8 cellular contexts compared by ENCODE assay signal in genomic region chr21:45923146-45923545, GRCh38. TPM values are rescaled to one million over a fixed set of nuclear protein-coding genes. Genes with fewer than 3 reads are reported as not detected.
A peak's percentile ranks its signal among the peaks of the same experiment; 100 is the strongest.
DNase-seq lines count a peak whose midpoint lies in the region; ATAC-seq, FAIRE-seq and TF ChIP-seq lines count a peak whose summit lies in the region.

No MANE protein-coding gene starts in this region.

- intact Hi-C loops in activated CD8-positive, alpha-beta T cell treated with anti-CD3 and anti-CD28 coated beads for 36 hours (cut with micrococcal nuclease): no loop called here
- intact Hi-C loops in mucosa of descending colon (cut with DNase I, micrococcal nuclease): no loop called here

- H3K27me3 Mint-ChIP-seq in activated CD8-positive, alpha-beta T cell treated with anti-CD3 and anti-CD28 coated beads for 36 hours: no peaks in the 10 kb centered on the region

- H3K4me2 ChIP-seq in H1 (ENCODE audit: insufficient read depth in 1 of 2, low read depth in 2 of 2, low read length in 2 of 2): no peak overlapping the region

- POLR2A ChIA-PET in activated CD8-positive, alpha-beta T cell treated with anti-CD3 and anti-CD28 coated beads for 36 hours (lab: Charles Lee): interaction anchor here (1.5 kb wide), 1 partner anchor 102 kb away, joined by 3 read pairs; no protein-coding TSS in a partner anchor
- POLR2A ChIA-PET in H1 (lab: Charles Lee; ENCODE audit: partially characterized antibody): no interaction called here

- H2BK5ac ChIP-seq in H1 (ENCODE audit: low read depth, low read length): no peak overlapping the region

- WGBS in H1 (ENCODE audit: extremely low coverage in 1 of 2, insufficient coverage in 1 of 2, insufficient read length in 1 of 2, insufficient replicate concordance in 2 of 2, low coverage in 1 of 2, low lambda C conversion rate in 2 of 2, missing lambda C conversion rate in 1 of 2), 2 experiments: 52% methylated on average over 4 of the region's 6 CpGs; no CpG with 5 or more reads in 1 of the 2 experiments

- H2BK15ac ChIP-seq in H1 (ENCODE audit: low read length): no peak overlapping the region

- no peak overlapping the region for H3K27ac Mint-ChIP-seq in activated CD8-positive, alpha-beta T cell treated with anti-CD3 and anti-CD28 coated beads for 36 hours

- H3K9me3 ChIP-seq in MG63 (0 out of 2 replicates have a peak, but pooled peaks cover 5% of the 10 kb centered on the region), H1 (ENCODE audit: insufficient read depth in 2 of 2, low read depth in 1 of 2, low read length in 1 of 2) (peaks cover 3 to 13% of the 10 kb centered on the region in 2 experiments; a peak in 3 of 4 replicates), mucosa of descending colon (no peaks in the 10 kb centered on the region)

- H3K27me3 ChIP-seq in MG63 (no peaks in the 10 kb centered on the region), H1 (replicated peaks in 1 of 4; ENCODE audit: control insufficient read depth in 3 of 4, extremely low read depth in 1 of 4, insufficient read depth in 3 of 4, low read length in 3 of 4) (peaks cover 0 to 4% (median 0%) of the 10 kb centered on the region in 4 experiments; a peak in 2 of 7 replicates)

- H3K36me3 ChIP-seq in MG63 (no peaks in the 10 kb centered on the region), H1 (ENCODE audit: control insufficient read depth in 2 of 4, insufficient read depth in 4 of 4, low read length in 3 of 4) (no peaks in the 10 kb centered on the region), mucosa of descending colon (ENCODE audit: low read depth) (no peaks in the 10 kb centered on the region)

- no peaks in the 10 kb centered on the region for H3K79me2 ChIP-seq in H1 (ENCODE audit: control insufficient read depth in 1 of 2, insufficient read depth in 2 of 2, low read length in 2 of 2)

- H3K56ac ChIP-seq in H1 (replicated peaks; ENCODE audit: insufficient read length, low read depth, low read length): no peak overlapping the region

- H3K9ac ChIP-seq in H1 (replicated peaks in 1 of 4; ENCODE audit: extremely low read depth in 1 of 4, low read depth in 3 of 4, low read length in 3 of 4): no peak overlapping the region

- H3K4me3 ChIP-seq in MG63 (no peak overlapping the region), H1 (ENCODE audit: extremely low read depth in 1 of 4, insufficient read depth in 2 of 4, low read depth in 3 of 4, low read length in 4 of 4) (no peak overlapping the region), mucosa of descending colon (no peak overlapping the region)

- no peak overlapping the region for H2AK5ac ChIP-seq in H1 (ENCODE audit: low read depth, low read length)

- TF ChIP-seq CTCF in activated CD8-positive, alpha-beta T cell treated with anti-CD3 and anti-CD28 coated beads for 36 hours (IDR thresholded peaks at IDR 0.05): peak; percentile 88
- peak; percentile 80 to 94 (median 93) for TF ChIP-seq CTCF in H1 (IDR thresholded peaks at IDR 0.05; ENCODE audit: control extremely low read depth in 1 of 3, insufficient read depth in 1 of 3, low read depth in 1 of 3, low read length in 3 of 3)
- peak; percentile 22 for TF ChIP-seq CTCF in mucosa of descending colon (IDR thresholded peaks at IDR 0.05)

- no peak for TF ChIP-seq POLR2A in H1 (IDR thresholded peaks at IDR 0.05; ENCODE audit: control extremely low read depth in 1 of 2, low read depth in 2 of 2, low read length in 2 of 2)

- TF ChIP-seq EP300 in H1 (IDR thresholded peaks at IDR 0.05; ENCODE audit: borderline replicate concordance in 1 of 2, low read depth in 2 of 2, low read length in 2 of 2): no peak

- no peaks in the 10 kb centered on the region for H3K9me3 Mint-ChIP-seq in activated CD8-positive, alpha-beta T cell treated with anti-CD3 and anti-CD28 coated beads for 36 hours

- no peak overlapping the region for H3K23ac ChIP-seq in H1 (ENCODE audit: insufficient read length)

- H3K36me3 Mint-ChIP-seq in activated CD8-positive, alpha-beta T cell treated with anti-CD3 and anti-CD28 coated beads for 36 hours (ENCODE audit: low read depth): no peaks in the 10 kb centered on the region

- no peaks in the 10 kb centered on the region; the same call in 1 of the 2 replicates for H3K79me1 ChIP-seq in H1 (ENCODE audit: low read depth, low read length)

- peaks cover 9% of the 10 kb centered on the region for H3K4me1 Mint-ChIP-seq in activated CD8-positive, alpha-beta T cell treated with anti-CD3 and anti-CD28 coated beads for 36 hours (ENCODE audit: low read depth)

- no peak overlapping the region for H2BK12ac ChIP-seq in H1 (ENCODE audit: low read depth, low read length)

- no peak overlapping the region for H2BK20ac ChIP-seq in H1 (ENCODE audit: low read length)

- peak; percentile 96 for ATAC-seq in activated CD8-positive, alpha-beta T cell treated with anti-CD3 and anti-CD28 coated beads for 36 hours
- peak; percentile 77 for ATAC-seq in mucosa of descending colon
- ATAC-seq in HG02678 (IDR thresholded peaks at IDR 0.05; ENCODE audit: unreplicated experiment): no peak
- ATAC-seq in HG03520 (IDR thresholded peaks at IDR 0.05; ENCODE audit: unreplicated experiment): no peak

- H4K5ac ChIP-seq in H1 (ENCODE audit: insufficient read length, low read depth, low read length): no peak overlapping the region

- H4K8ac ChIP-seq in H1 (ENCODE audit: extremely low read depth, insufficient read depth, low read length): no peak overlapping the region

- H3K23me2 ChIP-seq in H1 (ENCODE audit: low read depth, low read length): no peaks in the 10 kb centered on the region

- no peak overlapping the region for H3K4ac ChIP-seq in H1 (replicated peaks; ENCODE audit: insufficient read length, low read depth, low read length)

- H3K18ac ChIP-seq in H1 (ENCODE audit: extremely low read depth, low read length): no peak overlapping the region

- H3K4me1 ChIP-seq in H1 (replicated peaks in 1 of 4; ENCODE audit: control insufficient read depth in 3 of 4, insufficient read depth in 4 of 4, low read length in 3 of 4): no peaks in the 10 kb centered on the region
- no peaks in the 10 kb centered on the region for H3K4me1 ChIP-seq in mucosa of descending colon (ENCODE audit: low read depth)

- no peaks in the 10 kb centered on the region for H4K20me1 ChIP-seq in H1 (replicated peaks in 1 of 2; ENCODE audit: control insufficient read depth in 1 of 2, insufficient read depth in 2 of 2, low read length in 2 of 2)

- H4K91ac ChIP-seq in H1 (replicated peaks; ENCODE audit: insufficient read length, low read length): no peak overlapping the region

- DNase-seq in COR-L47 (lab: John Stamatoyannopoulos, UW) (peak; percentile 40), MG63 (peak; percentile 72), H1 (ENCODE audit: low read depth in 1 of 2, low spot score in 2 of 2) (peak; percentile 56 to 84), mucosa of descending colon (peak in 2 of 3 donors; percentile 53 to 56)
- peak; percentile 72 for DNase-seq in activated CD8-positive, alpha-beta T cell treated with anti-CD3 and anti-CD28 coated beads for 36 hours
- peak; percentile 26 to 37 for DNase-seq in stimulated activated CD8-positive, alpha-beta memory T cell treated with anti-CD3 and anti-CD28 coated beads, Interleukin-4, amount 100 ng/mL, for 1 hour (ENCODE audit: low read depth in 2 of 2, low spot score in 1 of 2)

- no peak overlapping the region for H2BK120ac ChIP-seq in H1 (replicated peaks; ENCODE audit: low read depth, low read length)

- no peak overlapping the region for H3K4me3 Mint-ChIP-seq in activated CD8-positive, alpha-beta T cell treated with anti-CD3 and anti-CD28 coated beads for 36 hours

- no peak for FAIRE-seq in H1 (lab: Jason Lieb, UNC)

- H2AFZ ChIP-seq in H1 (ENCODE audit: low read length): no peak overlapping the region

- peak; percentile 86 to 87 for TF ChIP-seq RAD21 in H1 (IDR thresholded peaks at IDR 0.05 in 1 of 2, conservative IDR thresholded peaks at IDR 0.05 in 1 of 2; ENCODE audit: low read depth in 2 of 2, low read length in 2 of 2)

- no peak overlapping the region for H3K27ac ChIP-seq in H1 (ENCODE audit: low read depth, low read length)

- CTCF ChIA-PET in activated CD8-positive, alpha-beta T cell treated with anti-CD3 and anti-CD28 coated beads for 36 hours (lab: Charles Lee): interaction anchor here (0.7 to 1.7 kb wide), 14 partner anchors 11 to 630 kb away, joined by 3 to 15 read pairs (median 4); no protein-coding TSS in a partner anchor
- CTCF ChIA-PET in H1 (lab: Charles Lee; ENCODE audit: partially characterized antibody): interaction anchor here (0.6 to 3.3 kb wide), 25 partner anchors 11 to 317 kb away, joined by 3 to 30 read pairs (median 4); no protein-coding TSS in a partner anchor

- no peak overlapping the region for H3K14ac ChIP-seq in H1 (ENCODE audit: insufficient read length)

TF ChIP-seq in H1, 55 proteins besides CTCF, POLR2A, EP300 and RAD21 (continues in another document):
- TF ChIP-seq ATF3 (IDR thresholded peaks at IDR 0.05; ENCODE audit: insufficient read depth, low read depth, low read length): no peak
- peak; percentile 65 for TF ChIP-seq E2F6 (IDR thresholded peaks at IDR 0.05)
- no peak for TF ChIP-seq JUN (IDR thresholded peaks at IDR 0.05; ENCODE audit: low read depth, low read length)

RNA-seq across cellular contexts. Expression of gene COL6A1, which starts 58.4 kb away (rescaled TPM):
- total RNA-seq in MG63 (2014; rRNA removed; shearing (Covaris generic); ENCODE audit: low replicate concordance): 817 and 868 TPM in 2 replicates
- total RNA-seq in activated CD8-positive, alpha-beta T cell treated with anti-CD3 and anti-CD28 coated beads for 36 hours: 1 to 10 TPM; 4.1 to 5.2 TPM
- 100 and 104 TPM in 2 replicates for total RNA-seq in H1 (2021; fragmentation: NEBNext Ultra II Directional; extraction: Animal tissue kit (Norgen Biotek cat#: 25700))
- polyA plus RNA-seq in H1 (2011; rRNA removed): 115 and 212 TPM in 2 replicates
- polyA plus RNA-seq in H1 (2011; cell fraction: cytosol; rRNA removed): 118 TPM
- 658 TPM for polyA plus RNA-seq in H1 (2011; cell fraction: nucleus; rRNA removed)
- polyA plus RNA-seq in H1 (2012, experiment 1 of 2): 110 to 163 TPM (median 152 TPM) in 4 replicates
- polyA plus RNA-seq in H1 (2012, experiment 2 of 2): 98.6 TPM
- 176 TPM for polyA plus RNA-seq in H1 (2013, experiment 1 of 2)
- 154 TPM for polyA plus RNA-seq in H1 (2013, experiment 2 of 2)
- polyA minus RNA-seq in H1 (2011; rRNA and poly(A)+ RNA removed): 32.7 and 35.2 TPM in 2 replicates
- polyA minus RNA-seq in H1 (2011; cell fraction: cytosol; rRNA and poly(A)+ RNA removed): 53.2 TPM
- polyA minus RNA-seq in H1 (2011; cell fraction: nucleus; rRNA and poly(A)+ RNA removed): 70.5 TPM
- 100 to 1,000 TPM in 2 of 3 donors, 10 to 100 TPM in 1; 45.0 to 663 (median 114) TPM for total RNA-seq in mucosa of descending colon

Comparison
In these comparisons a context has a peak if more than half of its experiments do, and no peak if none do; other contexts are left out.
1. ATAC-seq: peak in activated CD8-positive, alpha-beta T cell treated with anti-CD3 and anti-CD28 coated beads for 36 hours (single experiment) and mucosa of descending colon (single experiment); none in HG02678 (single experiment) and HG03520 (single experiment).
2. CTCF ChIP-seq: peak in every context shown above with its lines; median percentile 93 in H1; 88 in activated CD8-positive, alpha-beta T cell treated with anti-CD3 and anti-CD28 coated beads for 36 hours; 22 in mucosa of descending colon.
3. RNA of gene COL6A1, which starts 58.4 kb away (total RNA-seq): 817 to 868 TPM in MG63, 45.0 to 663 TPM in mucosa of descending colon and 100 to 104 TPM in H1; 4.1 to 5.2 TPM in activated CD8-positive, alpha-beta T cell treated with anti-CD3 and anti-CD28 coated beads for 36 hours; every median in the first group is over 4 times any median in the second.
4. Peak in every context shown above with its lines, with median percentiles within 50 percentile points of each other: DNase-seq.